Comparison of ENCODE assay signal across 20 cellular contexts in the genomic region with DNA sequence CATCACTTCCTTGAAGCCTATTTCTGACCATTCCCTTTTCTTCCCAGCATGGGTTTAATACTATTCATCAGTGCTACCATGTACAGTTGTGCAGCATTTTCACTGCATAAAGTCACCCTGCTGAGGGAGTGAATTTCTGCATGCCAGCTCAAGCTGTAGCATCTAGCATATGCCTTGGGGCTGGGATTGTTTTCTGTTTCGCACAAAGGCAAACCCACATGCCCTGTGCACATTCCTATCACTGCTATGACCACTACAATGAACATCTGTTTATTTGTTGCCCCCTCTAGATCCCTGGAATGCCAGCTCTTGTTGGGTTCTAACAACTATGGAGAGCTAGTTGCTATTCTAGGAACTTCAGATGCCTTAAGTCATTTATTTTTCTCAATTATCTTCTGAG.
A peak's percentile ranks its signal among the peaks of the same experiment; 100 is the strongest.
DNase-seq lines count a peak whose midpoint lies in the region; ATAC-seq and TF ChIP-seq lines count a peak whose summit lies in the region.
"Had no signal": no experiment of that assay in that cellular context is flagged by ENCODE, and none has a peak within 500 bp of the region (broad histone marks: within the 10 kb centered on the region; RNA-seq: fewer than 3 reads in every experiment).

No MANE protein-coding gene starts in this region.

- no peaks in the 10 kb centered on the region for H3K79me2 ChIP-seq in smooth muscle cell (ENCODE audit: low read depth)

- H3K27me3 ChIP-seq in smooth muscle cell (ENCODE audit: low read depth) = no peaks in the 10 kb centered on the region
- H3K27me3 ChIP-seq: transverse colon had no signal

- in situ Hi-C loops in astrocyte of the spinal cord (cut with HindIII; ENCODE audit: low sequenced_read_pairs) = no loop called here

- peaks cover 15% of the 10 kb centered on the region for H3F3A ChIP-seq in smooth muscle cell (ENCODE audit: low read depth)

- no peak for TF ChIP-seq CTCF in astrocyte of the spinal cord (IDR thresholded peaks at IDR 0.05; ENCODE audit: low read depth, low read length)
- TF ChIP-seq CTCF in smooth muscle cell (IDR thresholded peaks at IDR 0.05; ENCODE audit: borderline replicate concordance, insufficient read depth, poor library complexity, severe bottlenecking) = no peak

- H3K9me3 ChIP-seq in smooth muscle cell (replicated peaks; ENCODE audit: low read depth) = no peaks in the 10 kb centered on the region
- H3K9me3 ChIP-seq: transverse colon had no signal

- ATAC-seq in GM21737 (IDR thresholded peaks at IDR 0.05; ENCODE audit: unreplicated experiment) = no peak
- ATAC-seq: activated CD4-positive, CD25-positive, alpha-beta regulatory T cell treated with anti-CD3 and anti-CD28 coated beads, Interleukin-2, amount 50 U/mL, for 24 hours; stimulated activated naive CD8-positive, alpha-beta T cell treated with anti-CD3 and anti-CD28 coated beads, Interleukin-15, Interleukin-2, amounts not matched to agents 100 U/mL and 50 U/mL, for 24 hours had no signal

- no peak overlapping the region for H3K4me2 ChIP-seq in smooth muscle cell

- no peak overlapping the region for H2AFZ ChIP-seq in smooth muscle cell (ENCODE audit: low read depth)

- H3K36me3 ChIP-seq in smooth muscle cell (ENCODE audit: low read depth) = no peaks in the 10 kb centered on the region
- H3K36me3 ChIP-seq: transverse colon had no signal

- DNase-seq in NCI-H345 (lab: John Stamatoyannopoulos, UW) = peak; percentile 13
- DNase-seq in NCI-H345 treated with DMSO at 0.1 percent for 48 hours (lab: John Stamatoyannopoulos, UW; ENCODE audit: unreplicated experiment) = no peak
- DNase-seq in astrocyte of the spinal cord (ENCODE audit: low read depth, low spot score) = peak; percentile 28
- peak; percentile 70 for DNase-seq in islet precursor cell
- no peak for DNase-seq in smooth muscle cell (lab: John Stamatoyannopoulos, UW; ENCODE audit: unreplicated experiment)
- DNase-seq in GOT3 (lab: John Stamatoyannopoulos, UW) = no peak
- DNase-seq in kidney glomerular epithelial cell (lab: John Stamatoyannopoulos, UW) = no peak
- DNase-seq: activated naive CD4-positive, alpha-beta T cell treated with anti-CD3 and anti-CD28 coated beads, Interleukin-2, amount 10 ng/mL, durations not matched to agents 7 days and 5 days; activated T-cell treated with anti-CD3 and anti-CD28 coated beads, Interleukin-2, amount 50 U/mL, for 48 hours; Calu3; hypothalamus; NCI-H1436 treated with DMSO at 0.1 percent for 48 hours; stimulated activated CD4-positive, alpha-beta T cell treated with anti-CD3 and anti-CD28 coated beads, Interleukin-2, amount 100 ng/mL, for 48 hours; stimulated activated naive CD8-positive, alpha-beta T cell treated with anti-CD3 and anti-CD28 coated beads, Interleukin-15, Interleukin-2, amounts not matched to agents 100 U/mL and 50 U/mL, for 24 hours; transverse colon had no signal

- 56% methylated on average over 1 of the region's 1 CpG for WGBS in smooth muscle cell (ENCODE audit: low lambda C conversion rate)

- H3K4me3 ChIP-seq in astrocyte of the spinal cord (ENCODE audit: low read depth, low read length) (no peak overlapping the region), smooth muscle cell (no peak overlapping the region)
- H3K4me3 ChIP-seq: skin epidermis, transverse colon had no signal

- H3K9ac ChIP-seq in smooth muscle cell (ENCODE audit: low read depth) = no peak overlapping the region

- H4K20me1 ChIP-seq in smooth muscle cell (ENCODE audit: low read depth) = no peaks in the 10 kb centered on the region

- H3K27ac ChIP-seq in smooth muscle cell (ENCODE audit: low read depth) = peak overlapping the region; percentile 45
- H3K27ac ChIP-seq: 22Rv1, HL-60, transverse colon had no signal

- H3K4me1 ChIP-seq in smooth muscle cell (ENCODE audit: low read depth) = peaks cover 9% of the 10 kb centered on the region

Comparison
In these comparisons a context has a peak if more than half of its experiments do, and no peak if none do; other contexts are left out.
1. DNase-seq: peak in NCI-H345 (single experiment), astrocyte of the spinal cord (single experiment) and islet precursor cell (single experiment); none in NCI-H345 treated with DMSO at 0.1 percent for 48 hours (single experiment), smooth muscle cell (single experiment), GOT3 (single experiment) and kidney glomerular epithelial cell (single experiment).